14 cellular contexts compared by ENCODE assay signal in the genomic region with DNA sequence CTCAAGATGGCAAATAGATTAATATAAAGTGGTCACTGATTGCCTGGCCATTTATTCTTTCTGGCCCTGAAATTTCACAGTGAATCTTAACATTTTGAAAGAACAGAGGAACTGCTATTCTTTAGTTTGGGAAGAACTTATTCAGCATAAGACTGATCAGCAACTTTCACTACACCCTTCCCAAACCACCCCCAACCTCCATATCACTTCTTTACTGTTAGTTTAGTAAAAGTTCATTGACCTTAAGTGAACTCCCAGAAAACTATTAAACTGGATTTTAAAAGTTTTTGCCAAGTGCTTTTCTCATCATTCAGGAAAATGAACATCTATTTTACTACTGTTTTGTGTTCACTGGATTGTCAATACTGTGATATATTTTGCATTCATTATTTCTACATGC.
DNase-seq lines count a peak whose midpoint lies in the region; ATAC-seq and TF ChIP-seq lines count a peak whose summit lies in the region.
"Had no signal": no experiment of that assay in that cellular context is flagged by ENCODE, and none has a peak within 500 bp of the region (broad histone marks: within the 10 kb centered on the region; RNA-seq: fewer than 3 reads in every experiment).

No MANE protein-coding gene starts in this region.

- peaks cover 23% of the 10 kb centered on the region for H3K4me1 ChIP-seq in adipocyte (ENCODE audit: control insufficient read depth, insufficient read depth, low read length)
- peaks cover 12 to 15% of the 10 kb centered on the region in 2 donors for H3K4me1 ChIP-seq in thyroid gland

- TF ChIP-seq CTCF in thyroid gland (IDR thresholded peaks at IDR 0.05): no peak

- H3K9me3 ChIP-seq in adipocyte (ENCODE audit: control insufficient read depth, low read length) (no peaks in the 10 kb centered on the region), thyroid gland (no peaks in the 10 kb centered on the region)

- peak overlapping the region in 2 of 3 donors; percentile 1 to 31 for H3K27ac ChIP-seq in thyroid gland

- ATAC-seq in left lobe of liver: peak; percentile 43

- intact Hi-C loops in thyroid gland (cut with DNase I): no loop called here

- H3K9ac ChIP-seq in adipocyte (ENCODE audit: low read length): peak overlapping the region; percentile 39

- peak; percentile 32 for DNase-seq in MV-4-11 (lab: John Stamatoyannopoulos, UW)
- DNase-seq in adipocyte (ENCODE audit: low read depth): no peak
- no peak for DNase-seq in left lobe of liver (ENCODE audit: low spot score)
- DNase-seq in thyroid gland: no peak
- no peak for DNase-seq in globus pallidus (ENCODE audit: low spot score)
- DNase-seq in GOT3 (lab: John Stamatoyannopoulos, UW): no peak
- no peak for DNase-seq in NCI-H526 treated with DMSO at 0.1 percent for 48 hours (lab: John Stamatoyannopoulos, UW)
- DNase-seq: ACHN; CD4-positive, CD25-positive, alpha-beta regulatory T cell; DMS53; GF-D8; H9; IMR-90 had no signal

- H3K27me3 ChIP-seq in adipocyte (replicated peaks; ENCODE audit: control insufficient read depth, insufficient read depth, low read length) (no peaks in the 10 kb centered on the region), thyroid gland (no peaks in the 10 kb centered on the region)
- H3K27me3 ChIP-seq: BLaER1 treated with 17β-estradiol and CSF1 and Interleukin-3, amounts not matched to agents 10 nM and 100 nM had no signal

- H3K36me3 ChIP-seq in adipocyte (ENCODE audit: control insufficient read depth, insufficient read depth, low read length, severe bottlenecking): no peaks in the 10 kb centered on the region
- H3K36me3 ChIP-seq in thyroid gland: no peaks in the 10 kb centered on the region

- TF ChIP-seq POLR2A in thyroid gland (IDR thresholded peaks at IDR 0.05): no peak

- H3K4me3 ChIP-seq in adipocyte (ENCODE audit: low read length): peak overlapping the region; percentile 34
- no peak overlapping the region for H3K4me3 ChIP-seq in thyroid gland (replicated peaks in 1 of 3)
- H3K4me3 ChIP-seq: BLaER1 treated with 17β-estradiol and CSF1 and Interleukin-3, amounts not matched to agents 10 nM and 100 nM had no signal
